ENCODE assay signal across 15 cellular contexts in the genomic region with DNA sequence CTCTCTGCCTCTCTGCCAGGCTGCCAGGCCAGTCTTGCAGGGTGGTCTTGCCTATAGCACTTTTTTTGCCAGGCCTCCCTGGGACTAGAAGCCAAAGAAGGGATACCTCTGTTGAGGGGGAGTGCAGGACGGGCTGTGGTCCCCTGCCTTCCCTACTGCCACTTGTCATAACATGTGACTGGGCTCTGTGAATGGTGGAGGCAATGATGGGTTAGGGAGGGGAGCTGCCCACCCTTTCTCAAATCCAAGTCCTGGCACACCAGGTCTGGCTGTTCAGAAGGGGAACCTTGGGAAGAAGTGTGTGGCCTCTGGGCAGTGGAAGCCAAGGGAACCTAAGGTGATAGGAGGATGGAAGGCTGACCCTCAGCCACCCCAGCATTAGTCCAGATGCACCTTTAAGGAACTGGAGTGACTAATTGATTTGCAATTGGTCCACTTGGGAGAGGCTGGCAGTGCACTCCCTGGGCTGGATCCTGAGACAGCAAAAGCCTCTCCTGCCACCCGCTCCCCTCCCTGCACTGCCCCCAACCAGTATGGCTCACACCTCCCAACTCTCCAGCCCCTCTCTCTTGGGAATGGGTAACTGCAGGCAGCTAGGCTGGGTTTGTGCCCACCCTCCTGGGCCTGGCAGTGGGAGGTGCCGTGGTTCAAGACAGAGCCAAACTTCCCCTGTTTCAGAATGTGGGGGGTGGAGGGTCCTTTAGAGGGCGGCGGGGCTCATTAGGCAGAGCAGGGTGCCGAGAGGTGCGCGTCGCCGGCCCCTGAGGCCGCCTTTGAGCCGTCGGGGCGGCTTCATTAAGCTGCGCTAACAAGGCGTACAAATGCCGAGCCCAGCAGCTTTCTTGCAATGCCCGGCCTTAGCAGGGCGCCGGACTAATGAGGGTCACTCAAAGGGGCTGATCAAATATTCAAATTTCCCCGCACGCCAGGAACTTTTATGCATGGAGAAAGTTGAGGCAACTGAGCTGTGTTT. TPM values are rescaled to one million over a fixed set of nuclear protein-coding genes. Genes with fewer than 3 reads are reported as not detected.
DNase-seq lines count a peak whose midpoint lies in the region; ATAC-seq and TF ChIP-seq lines count a peak whose summit lies in the region.
"Had no signal": no experiment of that assay in that cellular context is flagged by ENCODE, and none has a peak within 500 bp of the region (broad histone marks: within the 10 kb centered on the region; RNA-seq: fewer than 3 reads in every experiment).

No MANE protein-coding gene starts in this region.

- H3K27me3 Mint-ChIP-seq in CD8-positive, alpha-beta T cell (ENCODE audit: low read depth) = peaks cover 58% of the 10 kb centered on the region
- peaks cover 73% of the 10 kb centered on the region for H3K27me3 Mint-ChIP-seq in chondrocyte (ENCODE audit: low read depth)
- peaks cover 98% of the 10 kb centered on the region for H3K27me3 Mint-ChIP-seq in neural crest cell (ENCODE audit: low read depth)
- peaks cover 82% of the 10 kb centered on the region for H3K27me3 Mint-ChIP-seq in osteocyte (ENCODE audit: unreplicated experiment)

- POLR2A ChIA-PET in CD8-positive, alpha-beta T cell (lab: Charles Lee) = no interaction called here

- H3K9me3 ChIP-seq in CD8-positive, alpha-beta T cell (ENCODE audit: low read length) = no peaks in the 10 kb centered on the region
- H3K9me3 ChIP-seq in HUES48 (ENCODE audit: control insufficient read depth, insufficient read depth, low read length) (no peaks in the 10 kb centered on the region), body of pancreas (no peaks in the 10 kb centered on the region)
- H3K9me3 ChIP-seq: heart left ventricle, prostate gland had no signal

- no peak for TF ChIP-seq CTCF in CD8-positive, alpha-beta T cell (IDR thresholded peaks at IDR 0.05)
- TF ChIP-seq CTCF in chondrocyte (IDR thresholded peaks at IDR 0.05) = no peak
- TF ChIP-seq CTCF in neural crest cell (conservative IDR thresholded peaks at IDR 0.05) = no peak
- no peak for TF ChIP-seq CTCF in osteocyte (IDR thresholded peaks at IDR 0.05)
- TF ChIP-seq CTCF in body of pancreas (IDR thresholded peaks at IDR 0.05) = no peak

- no peak overlapping the region for H3K9ac ChIP-seq in HUES48 (ENCODE audit: low read depth, low read length)

- no peak for TF ChIP-seq POLR2A in body of pancreas (IDR thresholded peaks at IDR 0.05)

- 24 to 35% methylated on average over 13 to 22 of the region's 22 CpGs for WGBS in body of pancreas, 2 donors

- H3K36me3 Mint-ChIP-seq in CD8-positive, alpha-beta T cell = no peaks in the 10 kb centered on the region
- H3K36me3 Mint-ChIP-seq in chondrocyte (ENCODE audit: low read depth) = peaks cover 3% of the 10 kb centered on the region
- peaks cover 2% of the 10 kb centered on the region for H3K36me3 Mint-ChIP-seq in neural crest cell (ENCODE audit: low read depth)
- no peaks in the 10 kb centered on the region for H3K36me3 Mint-ChIP-seq in osteocyte (ENCODE audit: unreplicated experiment)

- H3K27me3 ChIP-seq in CD8-positive, alpha-beta T cell (ENCODE audit: insufficient read depth, low read length) = peaks cover 39% of the 10 kb centered on the region
- H3K27me3 ChIP-seq in HUES48 (ENCODE audit: control insufficient read depth, insufficient read depth, low read length) (peaks cover 98% of the 10 kb centered on the region), body of pancreas (peaks cover 0 to 44% of the 10 kb centered on the region in 2 donors)

- CTCF ChIA-PET in CD8-positive, alpha-beta T cell (lab: Charles Lee) = interaction anchor here (0.6 kb wide), 1 partner anchor 19 kb away, joined by 3 read pairs; no protein-coding TSS in a partner anchor

- no peak overlapping the region for H3K27ac ChIP-seq in CD8-positive, alpha-beta T cell (ENCODE audit: low read depth, low read length)
- no peak overlapping the region for H3K27ac ChIP-seq in HUES48 (ENCODE audit: low read depth, low read length)
- H3K27ac ChIP-seq in body of pancreas = no peak overlapping the region
- H3K27ac ChIP-seq: heart left ventricle, prostate gland had no signal

- H3K4me3 Mint-ChIP-seq in CD8-positive, alpha-beta T cell = peak overlapping the region; percentile 5
- no peak overlapping the region for H3K4me3 Mint-ChIP-seq in chondrocyte (ENCODE audit: unreplicated experiment)
- peak overlapping the region; percentile 72 for H3K4me3 Mint-ChIP-seq in neural crest cell
- H3K4me3 Mint-ChIP-seq in osteocyte (ENCODE audit: unreplicated experiment) = no peak overlapping the region

- no peaks in the 10 kb centered on the region for H3K36me3 ChIP-seq in CD8-positive, alpha-beta T cell (ENCODE audit: insufficient read depth, low read length)
- H3K36me3 ChIP-seq in HUES48 (ENCODE audit: control insufficient read depth, insufficient read depth, low read length) (no peaks in the 10 kb centered on the region), body of pancreas (replicated peaks in 1 of 2; ENCODE audit: insufficient read depth in 1 of 2, low read depth in 2 of 2) (no peaks in the 10 kb centered on the region)
- H3K36me3 ChIP-seq: heart left ventricle, prostate gland had no signal

- no peak for DNase-seq in CD8-positive, alpha-beta T cell
- peak; percentile 59 for DNase-seq in chondrocyte (ENCODE audit: low spot score)
- DNase-seq in neural crest cell (ENCODE audit: low read depth, low spot score) = no peak
- no peak for DNase-seq in middle frontal gyrus (ENCODE audit: extremely low spot score, low spot score)
- no peak for DNase-seq in osteocyte (ENCODE audit: extremely low spot score, unreplicated experiment)
- DNase-seq in activated CD4-positive, alpha-beta T cell treated with anti-CD3 and anti-CD28 coated beads, Interleukin-2, amount 50 U/mL, for 4 hours = no peak
- no peak for DNase-seq in body of pancreas
- DNase-seq: activated T-cell treated with anti-CD3 and anti-CD28 coated beads, Interleukin-2, amount 50 U/mL, for 1 hour; heart left ventricle; mammary epithelial cell; NCI-H1092 treated with DMSO at 0.1 percent for 48 hours; NCI-H524 treated with DMSO at 0.1 percent for 48 hours; stimulated activated CD4-positive, alpha-beta T cell treated with anti-CD3 and anti-CD28 coated beads, Interleukin-4, amount 100 ng/mL, for 4 hours had no signal

- intact Hi-C loops in CD8-positive, alpha-beta T cell (cut with DNase I, micrococcal nuclease) = no loop called here
- intact Hi-C loops in body of pancreas (cut with DNase I) = no loop called here

- H3K4me3 ChIP-seq in CD8-positive, alpha-beta T cell (ENCODE audit: low read depth, low read length) = no peak overlapping the region
- H3K4me3 ChIP-seq in HUES48 (ENCODE audit: low read depth, low read length) (peak overlapping the region; percentile 40; the same call in 1 of the 2 replicates), body of pancreas (no peak overlapping the region)
- H3K4me3 ChIP-seq: prostate gland had no signal

- peaks cover 32% of the 10 kb centered on the region for H3K4me1 ChIP-seq in CD8-positive, alpha-beta T cell (ENCODE audit: insufficient read depth, low read length)
- peaks cover 46% of the 10 kb centered on the region for H3K4me1 ChIP-seq in HUES48 (ENCODE audit: control insufficient read depth, insufficient read depth, low read length)
- H3K4me1 ChIP-seq in body of pancreas = peaks cover 61% of the 10 kb centered on the region

- H3K9me3 Mint-ChIP-seq in CD8-positive, alpha-beta T cell = no peaks in the 10 kb centered on the region
- H3K9me3 Mint-ChIP-seq in chondrocyte (ENCODE audit: low read depth) (no peaks in the 10 kb centered on the region), neural crest cell (no peaks in the 10 kb centered on the region), osteocyte (ENCODE audit: unreplicated experiment) (no peaks in the 10 kb centered on the region)

- peaks cover 35% of the 10 kb centered on the region for H3K4me1 Mint-ChIP-seq in CD8-positive, alpha-beta T cell (ENCODE audit: low read depth)
- peaks cover 35% of the 10 kb centered on the region for H3K4me1 Mint-ChIP-seq in chondrocyte (ENCODE audit: low read depth)
- H3K4me1 Mint-ChIP-seq in neural crest cell = peaks cover 33% of the 10 kb centered on the region
- H3K4me1 Mint-ChIP-seq in osteocyte (ENCODE audit: unreplicated experiment) = peaks cover 37% of the 10 kb centered on the region

- H3K27ac Mint-ChIP-seq in CD8-positive, alpha-beta T cell = no peak overlapping the region
- H3K27ac Mint-ChIP-seq in chondrocyte (ENCODE audit: unreplicated experiment) (no peak overlapping the region), neural crest cell (ENCODE audit: unreplicated experiment) (no peak overlapping the region), osteocyte (ENCODE audit: unreplicated experiment) (no peak overlapping the region)

- ATAC-seq in CD8-positive, alpha-beta T cell = no peak
- no peak for ATAC-seq in body of pancreas
- ATAC-seq: heart left ventricle had no signal

RNA-seq across cellular contexts. Expression of a gene that starts 4.5 kb away (rescaled TPM):
- under 1 TPM in 1 of 2 experiments, not detected in 1; 0.11 TPM for total RNA-seq in CD8-positive, alpha-beta T cell
- total RNA-seq in chondrocyte (not detected in 3 replicates), neural crest cell (not detected in 2 replicates), osteocyte (not detected in 2 replicates), body of pancreas (under 1 TPM in 1 of 2 donors, not detected in 1; 0.52 TPM)
- total RNA-seq: heart left ventricle, mammary epithelial cell, prostate gland had no signal

Comparison
In these comparisons a context has a peak if more than half of its experiments do, and no peak if none do; other contexts are left out.
1. H3K4me3 Mint-ChIP-seq: peak in CD8-positive, alpha-beta T cell (single experiment) and neural crest cell (single experiment); none in chondrocyte (single experiment) and osteocyte (single experiment).